Comparison of ENCODE assay signal across 15 cellular contexts in the genomic region with DNA sequence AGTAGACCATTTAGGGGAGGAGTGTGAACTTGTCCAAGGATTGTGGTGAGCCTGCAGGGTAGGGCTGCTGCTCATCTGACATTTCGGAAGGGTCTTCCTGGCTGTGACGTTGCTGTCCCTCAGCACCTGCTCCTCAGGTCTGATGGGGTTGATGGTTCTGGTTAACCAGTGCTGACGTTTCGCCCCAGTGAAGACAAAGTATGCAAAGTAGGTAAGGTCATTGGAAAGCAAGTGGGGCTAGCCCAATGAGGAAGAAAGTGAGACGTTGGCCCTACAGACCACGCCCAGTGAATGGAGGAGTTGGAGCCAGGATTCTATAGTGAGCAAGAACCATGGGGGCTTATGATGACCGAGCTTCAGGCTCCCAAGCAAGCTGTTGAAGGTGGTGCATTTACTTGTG. TPM values are rescaled to one million over a fixed set of nuclear protein-coding genes. Genes with fewer than 3 reads are reported as not detected.
DNase-seq lines count a peak whose midpoint lies in the region; ATAC-seq lines count a peak whose summit lies in the region.
"Had no signal": no experiment of that assay in that cellular context is flagged by ENCODE, and none has a peak within 500 bp of the region (broad histone marks: within the 10 kb centered on the region; RNA-seq: fewer than 3 reads in every experiment).

No MANE protein-coding gene starts in this region.

- DNase-seq in naive B cell (peak; percentile 50), NCI-H748 treated with DMSO at 0.1 percent for 48 hours (lab: John Stamatoyannopoulos, UW) (no peak)
- DNase-seq in stimulated activated CD8-positive, alpha-beta memory T cell treated with anti-CD3 and anti-CD28 coated beads, Interleukin-4, amount 100 ng/mL, for 48 hours = no peak
- no peak for DNase-seq in activated T-cell treated with anti-CD3 and anti-CD28 coated beads, Interleukin-2, amount 50 U/mL, for 48 hours
- DNase-seq: activated T-cell treated with anti-CD3 and anti-CD28 coated beads, Interleukin-2, amount 50 U/mL, for 72 hours; CD4-positive, CD25-positive, alpha-beta regulatory T cell; midbrain; NCI-H226; retina; RPMI8226; tibial artery had no signal

- ATAC-seq in GM18873 (IDR thresholded peaks at IDR 0.05; ENCODE audit: low FRiP score, unreplicated experiment) (peak; percentile 57), HG02678 (IDR thresholded peaks at IDR 0.05; ENCODE audit: unreplicated experiment) (peak; percentile 54), HG03520 (IDR thresholded peaks at IDR 0.05; ENCODE audit: unreplicated experiment) (peak; percentile 58), naive B cell (ENCODE audit: low read depth in 2 of 2) (peak; percentile 84 to 89), GM19324 (IDR thresholded peaks at IDR 0.05; ENCODE audit: low FRiP score, unreplicated experiment) (no peak)

- no peaks in the 10 kb centered on the region for H3K36me3 Mint-ChIP-seq in naive B cell
- H3K36me3 Mint-ChIP-seq: CD4-positive, CD25-positive, alpha-beta regulatory T cell had no signal

- H3K4me3 Mint-ChIP-seq in naive B cell = peak overlapping the region in 5 of 8 donors; percentile 8 to 78 (median 31)
- H3K4me3 Mint-ChIP-seq: activated T-cell treated with anti-CD3 and anti-CD28 coated beads, Interleukin-2, amount 50 U/mL, for 72 hours; CD4-positive, CD25-positive, alpha-beta regulatory T cell had no signal

- no peaks in the 10 kb centered on the region for H3K27me3 Mint-ChIP-seq in naive B cell

- H3K4me1 Mint-ChIP-seq in naive B cell = peaks cover 30 to 49% (median 43%) of the 10 kb centered on the region in 3 donors

- H3K27ac Mint-ChIP-seq in naive B cell = peak overlapping the region; percentile 5 to 88 (median 78)
- H3K27ac Mint-ChIP-seq: activated T-cell treated with anti-CD3 and anti-CD28 coated beads, Interleukin-2, amount 50 U/mL, for 72 hours had no signal

- H3K9me3 Mint-ChIP-seq in naive B cell = peaks cover 0 to 5% (median 0%) of the 10 kb centered on the region in 7 donors
- H3K9me3 Mint-ChIP-seq: activated T-cell treated with anti-CD3 and anti-CD28 coated beads, Interleukin-2, amount 50 U/mL, for 72 hours had no signal

RNA-seq across cellular contexts. Expression of a gene that starts 33.4 kb away (rescaled TPM):
- polyA plus RNA-seq in naive B cell (ENCODE audit: low read depth in 6 of 6) = under 1 TPM in 4 of 6 donors, not detected in 2; 0.21 to 0.90 (median 0.66) TPM
